ENCODE assay signal across 16 cellular contexts in the genomic region with DNA sequence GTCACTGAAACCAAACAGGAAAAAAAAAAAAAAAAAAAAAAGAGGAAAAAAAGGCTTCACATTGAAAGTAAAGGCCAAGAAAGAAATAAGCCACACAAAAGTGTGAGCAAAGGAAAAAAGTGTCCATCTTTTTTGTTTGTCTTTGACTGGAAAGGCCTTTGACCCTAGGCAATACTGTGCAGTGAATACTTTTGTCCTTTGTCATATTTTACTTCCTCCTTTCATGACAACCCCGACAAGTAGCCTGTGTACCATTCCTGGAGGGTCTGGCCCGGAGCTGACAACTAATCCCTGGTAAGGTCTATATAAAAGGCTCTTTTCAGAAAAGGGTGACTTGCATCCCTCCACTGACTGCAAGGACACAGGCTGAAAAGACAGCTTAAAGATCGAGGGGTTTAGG. TPM values are rescaled to one million over a fixed set of nuclear protein-coding genes. Genes with fewer than 3 reads are reported as not detected.
DNase-seq lines count a peak whose midpoint lies in the region; ATAC-seq and TF ChIP-seq lines count a peak whose summit lies in the region.
"Had no signal": no experiment of that assay in that cellular context is flagged by ENCODE, and none has a peak within 500 bp of the region (broad histone marks: within the 10 kb centered on the region; RNA-seq: fewer than 3 reads in every experiment).

No MANE protein-coding gene starts in this region.

- H3K79me2 ChIP-seq in PC-3 (ENCODE audit: low read length): no peaks in the 10 kb centered on the region

- CTCF ChIA-PET in PC-3 (lab: Charles Lee): no interaction called here
- CTCF ChIA-PET in activated naive CD4-positive, alpha-beta T cell treated with anti-CD3 and anti-CD28 coated beads for 36 hours (lab: Charles Lee): interaction anchor here (0.6 to 3.5 kb wide), 2 partner anchors 21 to 51 kb away, joined by 3 to 16 read pairs; no protein-coding TSS in a partner anchor

- no peak overlapping the region for H3K9ac ChIP-seq in PC-3 (ENCODE audit: low read length)
- no peak overlapping the region for H3K9ac ChIP-seq in neuronal stem cell (ENCODE audit: low read depth, low read length, poor library complexity)

- no peak overlapping the region for H3K4me3 Mint-ChIP-seq in activated naive CD4-positive, alpha-beta T cell treated with anti-CD3 and anti-CD28 coated beads for 36 hours
- H3K4me3 Mint-ChIP-seq: effector memory CD8-positive, alpha-beta T cell had no signal

- H3K14ac ChIP-seq in neuronal stem cell (ENCODE audit: low read length): no peak overlapping the region

- no peaks in the 10 kb centered on the region for H3K4me1 Mint-ChIP-seq in activated naive CD4-positive, alpha-beta T cell treated with anti-CD3 and anti-CD28 coated beads for 36 hours (ENCODE audit: low read depth)

- no peak overlapping the region for H3K4ac ChIP-seq in neuronal stem cell (ENCODE audit: low read length)

- H3K27ac ChIP-seq in PC-3 (ENCODE audit: low read length): no peak overlapping the region
- H3K27ac ChIP-seq in neuronal stem cell (replicated peaks; ENCODE audit: low read length): no peak overlapping the region
- H3K27ac ChIP-seq in dorsolateral prefrontal cortex: no peak overlapping the region
- no peak overlapping the region for H3K27ac ChIP-seq in caudate nucleus (ENCODE audit: low read depth, low read length)
- H3K27ac ChIP-seq: gastrocnemius medialis, vagina had no signal

- no peak overlapping the region for H2BK15ac ChIP-seq in neuronal stem cell (ENCODE audit: low read length)

- no peaks in the 10 kb centered on the region for H4K20me1 ChIP-seq in PC-3 (ENCODE audit: low read length)

- no TSS peak for BruUV-seq in PC-3 (replicated peaks; lab: Mats Ljungman, UMichigan)

- ATAC-seq in PC-3: no peak
- ATAC-seq: effector memory CD8-positive, alpha-beta T cell; gastrocnemius medialis had no signal

- no peaks in the 10 kb centered on the region for H3K79me1 ChIP-seq in neuronal stem cell (ENCODE audit: low read depth, low read length)

- no peak overlapping the region for H2BK12ac ChIP-seq in neuronal stem cell (ENCODE audit: low read length)

- H3K36me3 Mint-ChIP-seq in activated naive CD4-positive, alpha-beta T cell treated with anti-CD3 and anti-CD28 coated beads for 36 hours (ENCODE audit: low read depth): no peaks in the 10 kb centered on the region

- no peak overlapping the region for H3K23ac ChIP-seq in neuronal stem cell (ENCODE audit: low read depth, low read length, poor library complexity)

- H3K4me2 ChIP-seq in PC-3 (ENCODE audit: low read length) (no peak overlapping the region), neuronal stem cell (ENCODE audit: insufficient read depth, low read length, poor library complexity, severe bottlenecking) (no peak overlapping the region)

- peaks cover 23% of the 10 kb centered on the region for H3K27me3 ChIP-seq in PC-3 (ENCODE audit: low read length)
- H3K27me3 ChIP-seq in neuronal stem cell (ENCODE audit: control insufficient read depth in 3 of 3, insufficient read depth in 3 of 3, low read depth in 1 of 3, low read length in 3 of 3): no peaks in the 10 kb centered on the region
- H3K27me3 ChIP-seq in dorsolateral prefrontal cortex: peaks cover 0 to 10% (median 0%) of the 10 kb centered on the region in 45 donors
- H3K27me3 ChIP-seq: gastrocnemius medialis, vagina had no signal

- peaks cover 5% of the 10 kb centered on the region for H3K27me3 Mint-ChIP-seq in activated naive CD4-positive, alpha-beta T cell treated with anti-CD3 and anti-CD28 coated beads for 36 hours (ENCODE audit: low read depth)

- TF ChIP-seq CTCF in PC-3 (conservative IDR thresholded peaks at IDR 0.05; ENCODE audit: low read depth, low read length) (no peak), dorsolateral prefrontal cortex (IDR thresholded peaks at IDR 0.05 in 54 of 56, conservative IDR thresholded peaks at IDR 0.05 in 2 of 56; ENCODE audit: low read depth in 1 of 56, partially characterized antibody in 56 of 56) (no peak)

- peak; percentile 30 for DNase-seq in GDM1 (lab: John Stamatoyannopoulos, UW)
- peak; percentile 2 for DNase-seq in PC-3
- peak; percentile 15 for DNase-seq in foreskin melanocyte
- DNase-seq in neuronal stem cell (ENCODE audit: low spot score): no peak
- DNase-seq in dorsolateral prefrontal cortex: no peak
- DNase-seq in caudate nucleus (lab: John Stamatoyannopoulos, UW): no peak
- no peak for DNase-seq in activated naive CD4-positive, alpha-beta T cell treated with anti-CD3 and anti-CD28 coated beads for 36 hours
- DNase-seq in activated CD4-positive, CD25-positive, alpha-beta regulatory T cell treated with anti-CD3 and anti-CD28 coated beads, Interleukin-2, amount 50 U/mL, for 72 hours: no peak
- DNase-seq: activated gamma-delta T cell treated with Interleukin-2 at 50 U/mL for 16 hours; effector memory CD8-positive, alpha-beta T cell; gastrocnemius medialis; NCI-H146; NCI-H510A treated with DMSO at 0.1 percent for 48 hours; stimulated activated naive CD4-positive, alpha-beta T cell treated with Interleukin-2 at 50 U/mL for 16 hours had no signal

- H3K18ac ChIP-seq in neuronal stem cell (ENCODE audit: low read length): no peak overlapping the region

- H4K8ac ChIP-seq in neuronal stem cell (ENCODE audit: low read depth, low read length): no peak overlapping the region

- POLR2A ChIA-PET in PC-3 (lab: Charles Lee; ENCODE audit: unreplicated experiment): interaction anchor here (0.6 kb wide), 1 partner anchor 22 kb away, joined by 4 read pairs; no protein-coding TSS in a partner anchor

- H3K9me3 Mint-ChIP-seq in activated naive CD4-positive, alpha-beta T cell treated with anti-CD3 and anti-CD28 coated beads for 36 hours: no peaks in the 10 kb centered on the region
- H3K9me3 Mint-ChIP-seq: effector memory CD8-positive, alpha-beta T cell had no signal

- H2BK5ac ChIP-seq in neuronal stem cell (ENCODE audit: low read length): no peak overlapping the region

- H3K9me2 ChIP-seq in PC-3 (replicated peaks; ENCODE audit: low read length): no peaks in the 10 kb centered on the region

- intact Hi-C loops in PC-3 (cut with micrococcal nuclease): no loop called here
- intact Hi-C loops in dorsolateral prefrontal cortex (cut with DNase I): no loop called here
- intact Hi-C loops in activated naive CD4-positive, alpha-beta T cell treated with anti-CD3 and anti-CD28 coated beads for 36 hours (cut with micrococcal nuclease): no loop called here

- no peaks in the 10 kb centered on the region for H3F3A ChIP-seq in PC-3 (ENCODE audit: low read length, unreplicated experiment)

- H2AFZ ChIP-seq in PC-3 (ENCODE audit: low read length) (no peak overlapping the region), neuronal stem cell (ENCODE audit: low read length) (peak overlapping the region; percentile 73)

- WGBS in neuronal stem cell (ENCODE audit: extremely low coverage in 2 of 2, insufficient read length in 2 of 2, insufficient replicate concordance in 1 of 2), 2 donors: no CpG with 5 or more reads among the region's 3 CpGs

- no peak overlapping the region for H4K91ac ChIP-seq in neuronal stem cell (ENCODE audit: low read depth, low read length, poor library complexity)

- no peaks in the 10 kb centered on the region for H3K36me3 ChIP-seq in PC-3 (ENCODE audit: low read depth, low read length)
- no peaks in the 10 kb centered on the region for H3K36me3 ChIP-seq in neuronal stem cell (replicated peaks in 1 of 2; ENCODE audit: control insufficient read depth in 2 of 2, insufficient read depth in 2 of 2, low read length in 2 of 2)
- H3K36me3 ChIP-seq: gastrocnemius medialis, vagina had no signal

- H3K4me1 ChIP-seq in PC-3 (ENCODE audit: insufficient read depth, low read length) (no peaks in the 10 kb centered on the region), neuronal stem cell (ENCODE audit: control insufficient read depth in 2 of 2, insufficient read depth in 1 of 2, low read depth in 1 of 2, low read length in 2 of 2) (peaks cover 2 to 8% of the 10 kb centered on the region in 2 donors)
- H3K4me1 ChIP-seq: gastrocnemius medialis, vagina had no signal

- H3K9me3 ChIP-seq in PC-3 (ENCODE audit: low read length): no peaks in the 10 kb centered on the region
- H3K9me3 ChIP-seq in neuronal stem cell (replicated peaks in 1 of 2; ENCODE audit: control insufficient read depth in 2 of 2, insufficient read depth in 1 of 2, low read depth in 1 of 2, low read length in 2 of 2): no peaks in the 10 kb centered on the region
- H3K9me3 ChIP-seq: gastrocnemius medialis, vagina had no signal

- no peak overlapping the region for H2AK5ac ChIP-seq in neuronal stem cell (ENCODE audit: low read depth, low read length)

- no peak overlapping the region for H3K4me3 ChIP-seq in PC-3 (ENCODE audit: low read length)
- H3K4me3 ChIP-seq in neuronal stem cell (ENCODE audit: low read length in 2 of 2): peak overlapping the region in 1 of 2 donors; percentile 8
- peak overlapping the region in 6 of 59 donors; percentile 4 to 26 (median 10) for H3K4me3 ChIP-seq in dorsolateral prefrontal cortex
- H3K4me3 ChIP-seq: gastrocnemius medialis, vagina had no signal

- H2BK120ac ChIP-seq in neuronal stem cell (ENCODE audit: low read depth, low read length): no peak overlapping the region

- H3K27ac Mint-ChIP-seq in activated naive CD4-positive, alpha-beta T cell treated with anti-CD3 and anti-CD28 coated beads for 36 hours: no peak overlapping the region
- H3K27ac Mint-ChIP-seq: effector memory CD8-positive, alpha-beta T cell had no signal

RNA-seq across cellular contexts. Expression of gene MICU2, which starts 12.9 kb away (rescaled TPM):
- total RNA-seq in PC-3 (2014; rRNA removed) (53.3 and 69.9 TPM in 2 replicates), dorsolateral prefrontal cortex (10 to 100 TPM; 26.5 to 61.5 (median 42.9) TPM)
- 48.7 TPM for polyA plus RNA-seq in neuronal stem cell (2013, experiment 1 of 2)
- 49.4 TPM for polyA plus RNA-seq in neuronal stem cell (2013, experiment 2 of 2)
- total RNA-seq in activated naive CD4-positive, alpha-beta T cell treated with anti-CD3 and anti-CD28 coated beads for 36 hours: 10 to 100 TPM; 27.5 to 28.2 TPM

RNA-seq across cellular contexts. Expression of gene FGF9, which starts 54.0 kb away (rescaled TPM):
- total RNA-seq in PC-3 (2014; rRNA removed): not detected in 2 replicates
- 5.6 TPM for polyA plus RNA-seq in neuronal stem cell (2013, experiment 1 of 2)
- 5.9 TPM for polyA plus RNA-seq in neuronal stem cell (2013, experiment 2 of 2)
- 10 to 100 TPM in 99 of 120 experiments, 1 to 10 TPM in 21; 4.4 to 25.3 (median 14.5) TPM for total RNA-seq in dorsolateral prefrontal cortex
- not detected for total RNA-seq in activated naive CD4-positive, alpha-beta T cell treated with anti-CD3 and anti-CD28 coated beads for 36 hours
- polyA plus RNA-seq: BJ had no signal

Comparison
In these comparisons a context has a peak if more than half of its experiments do, and no peak if none do; other contexts are left out.
1. DNase-seq: peak in GDM1 (single experiment), PC-3 (single experiment) and foreskin melanocyte (single experiment); none in neuronal stem cell (single experiment), dorsolateral prefrontal cortex (0 of 10), caudate nucleus (0 of 61), activated naive CD4-positive, alpha-beta T cell treated with anti-CD3 and anti-CD28 coated beads for 36 hours (single experiment) and activated CD4-positive, CD25-positive, alpha-beta regulatory T cell treated with anti-CD3 and anti-CD28 coated beads, Interleukin-2, amount 50 U/mL, for 72 hours (single experiment).